18 cellular contexts compared by ENCODE assay signal in the genomic region with DNA sequence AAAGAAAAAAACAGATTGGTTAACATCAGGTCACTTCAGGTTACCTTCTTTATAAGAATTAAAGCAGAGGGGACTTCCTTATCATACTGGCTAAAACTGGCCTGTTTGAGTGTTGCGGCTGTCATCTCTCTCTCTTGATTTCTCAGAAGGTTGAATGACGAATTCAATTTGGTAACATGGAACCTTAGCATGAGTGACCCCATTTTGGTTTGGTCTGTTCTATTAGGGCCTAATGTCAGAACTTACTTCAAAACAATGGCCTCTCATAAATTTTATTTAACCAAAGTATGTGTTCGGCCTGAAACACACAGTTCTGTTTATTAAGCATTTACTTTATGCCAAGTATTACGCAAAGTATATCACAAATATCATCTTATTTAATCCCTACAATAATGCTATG.
DNase-seq lines count a peak whose midpoint lies in the region; ATAC-seq, FAIRE-seq and TF ChIP-seq lines count a peak whose summit lies in the region.
"Had no signal": no experiment of that assay in that cellular context is flagged by ENCODE, and none has a peak within 500 bp of the region (broad histone marks: within the 10 kb centered on the region; RNA-seq: fewer than 3 reads in every experiment).

No MANE protein-coding gene starts in this region.

- H3K9me3 Mint-ChIP-seq in GM23338, result peaks cover 15% of the 10 kb centered on the region; the same call in 2 of the 3 replicates
- H3K9me3 Mint-ChIP-seq: CD4-positive, CD25-positive, alpha-beta regulatory T cell had no signal

- H3K79me2 ChIP-seq in GM23338 (replicated peaks; ENCODE audit: insufficient read depth), result no peaks in the 10 kb centered on the region
- no peaks in the 10 kb centered on the region for H3K79me2 ChIP-seq in GM12878 (ENCODE audit: control insufficient read depth, insufficient read depth, low read length)

- H3K9me2 ChIP-seq in GM23338 (ENCODE audit: insufficient read depth), result no peaks in the 10 kb centered on the region

- intact Hi-C loops in GM12878 (cut with micrococcal nuclease; ENCODE audit: unreplicated experiment), result loop anchor here (10.0 kb wide), 2 partner anchors 200 to 230 kb away; a partner anchor contains a TSS
- intact Hi-C loops in mucosa of descending colon (cut with DNase I, micrococcal nuclease), result loop anchor here in 1 of 2 donors (10.0 kb wide), 1 partner anchor 110 kb away; no protein-coding TSS in a partner anchor
- intact Hi-C loops in sigmoid colon (cut with DNase I), result loop anchor here (2.0 to 10.0 kb wide), 2 partner anchors 120 to 230 kb away; no protein-coding TSS in a partner anchor

- H3K27ac ChIP-seq in GM23338 (ENCODE audit: low read depth) (0 out of 2 replicates have a peak overlapping the region, but pooled peaks have one; percentile 92), GM12878 (ENCODE audit: control insufficient read depth, insufficient read depth) (no peak overlapping the region), sigmoid colon (no peak overlapping the region)
- H3K27ac ChIP-seq: GM23248 had no signal

- no peak for ATAC-seq in GM23338
- ATAC-seq in GM12878, result no peak
- ATAC-seq in mucosa of descending colon, result peak; percentile 47
- ATAC-seq: HepG2 had no signal

- FAIRE-seq in H54 (lab: Jason Lieb, UNC) (peak; percentile 20), GM12878 (lab: Jason Lieb, UNC) (no peak)
- FAIRE-seq: HTR-8/SVneo had no signal

- TF ChIP-seq EP300 in GM12878 (IDR thresholded peaks at IDR 0.05; ENCODE audit: borderline replicate concordance in 1 of 2, control insufficient read depth in 1 of 2, low read depth in 2 of 2, low read length in 2 of 2), result no peak
- no peak for TF ChIP-seq EP300 in sigmoid colon (IDR thresholded peaks at IDR 0.05)

- H3F3A ChIP-seq in GM23338 (replicated peaks; ENCODE audit: low read depth), result no peaks in the 10 kb centered on the region

- RAD21 ChIA-PET in GM12878 (lab: Charles Lee; ENCODE audit: unreplicated experiment), result no interaction called here

- in situ Hi-C loops in GM12878 (cut with MboI), result loop anchor here (5.0 to 10.0 kb wide), 2 partner anchors 107 to 530 kb away; no protein-coding TSS in a partner anchor

- peaks cover 3% of the 10 kb centered on the region for H3K27me3 Mint-ChIP-seq in GM23338 (ENCODE audit: insufficient read depth, low read depth, poor library complexity)

- no peak overlapping the region for H3K9ac ChIP-seq in GM12878 (ENCODE audit: control insufficient read depth, insufficient read depth, low read length)
- H3K9ac ChIP-seq: GM23248 had no signal

- no peak for DNase-seq in GM23338 (ENCODE audit: low spot score)
- DNase-seq in H54 (ENCODE audit: insufficient read length, low spot score), result no peak
- no peak for DNase-seq in GM12878 (ENCODE audit: low read depth, low spot score)
- no peak for DNase-seq in mucosa of descending colon
- DNase-seq in stimulated activated CD4-positive, alpha-beta T cell treated with anti-CD3 and anti-CD28 coated beads, Interleukin-2, amount 100 ng/mL, for 24 hours, result no peak
- no peak for DNase-seq in sigmoid colon
- DNase-seq: BE2C; C1 segment of cervical spinal cord; CD8-positive, alpha-beta memory T cell; DMS79 treated with DMSO at 0.1 percent for 48 hours; GF-D8; H9; KG1 had no signal

- SMC1A ChIA-PET in GM12878 (lab: Charles Lee; ENCODE audit: uncharacterized antibody, unreplicated experiment), result no interaction called here

- H3K36me3 ChIP-seq in GM23338 (ENCODE audit: insufficient read depth), result no peaks in the 10 kb centered on the region
- no peaks in the 10 kb centered on the region for H3K36me3 ChIP-seq in GM12878 (ENCODE audit: control insufficient read depth in 2 of 2, insufficient read depth in 2 of 2, low read length in 1 of 2)
- H3K36me3 ChIP-seq in mucosa of descending colon (ENCODE audit: low read depth), result no peaks in the 10 kb centered on the region
- no peaks in the 10 kb centered on the region for H3K36me3 ChIP-seq in sigmoid colon
- H3K36me3 ChIP-seq: BE2C had no signal

- TF ChIP-seq POLR2A in H54 (IDR thresholded peaks at IDR 0.05; ENCODE audit: low read depth, low read length), result no peak
- no peak for TF ChIP-seq POLR2A in GM12878 (IDR thresholded peaks at IDR 0.05; ENCODE audit: low read depth, low read length)
- TF ChIP-seq POLR2A in sigmoid colon (IDR thresholded peaks at IDR 0.05), result no peak

- H3K36me3 Mint-ChIP-seq in GM23338 (ENCODE audit: low read depth), result peaks cover 13% of the 10 kb centered on the region; the same call in 2 of the 3 replicates
- H3K36me3 Mint-ChIP-seq: CD4-positive, CD25-positive, alpha-beta regulatory T cell; CD8-positive, alpha-beta memory T cell; IgD-negative memory B cell had no signal

- H3K9me3 ChIP-seq in GM12878 (replicated peaks; ENCODE audit: control insufficient read depth, insufficient read depth, low read length), result peaks cover 9% of the 10 kb centered on the region
- H3K9me3 ChIP-seq in mucosa of descending colon, result no peaks in the 10 kb centered on the region
- no peaks in the 10 kb centered on the region for H3K9me3 ChIP-seq in sigmoid colon
- H3K9me3 ChIP-seq: BE2C had no signal

- H4K20me1 ChIP-seq in GM23338 (replicated peaks; ENCODE audit: insufficient read depth) (no peaks in the 10 kb centered on the region), GM12878 (ENCODE audit: control insufficient read depth, insufficient read depth) (no peaks in the 10 kb centered on the region)

- WGBS in GM12878 (ENCODE audit: insufficient coverage, insufficient replicate concordance, low lambda C conversion rate, missing lambda C conversion rate), result 95% methylated on average over 4 of the region's 4 CpGs
- WGBS in sigmoid colon, 2 donors, result 84 to 90% methylated on average over 4 of the region's 4 CpGs

- POLR2A ChIA-PET in GM12878 (lab: Charles Lee), result no interaction called here

- H3K4me2 ChIP-seq in GM23338 (no peak overlapping the region), GM12878 (ENCODE audit: control insufficient read depth, insufficient read depth) (no peak overlapping the region)

- H3K4me3 Mint-ChIP-seq in GM23338, result no peak overlapping the region
- H3K4me3 Mint-ChIP-seq: CD4-positive, CD25-positive, alpha-beta regulatory T cell; CD8-positive, alpha-beta memory T cell; H9; IgD-negative memory B cell had no signal

- H3K4me3 ChIP-seq in GM23338, result no peak overlapping the region
- no peak overlapping the region for H3K4me3 ChIP-seq in GM12878
- no peak overlapping the region for H3K4me3 ChIP-seq in mucosa of descending colon
- H3K4me3 ChIP-seq in sigmoid colon, result no peak overlapping the region
- H3K4me3 ChIP-seq: GM23248 had no signal

- H3K4me1 Mint-ChIP-seq in GM23338, result peaks cover 44% of the 10 kb centered on the region

- BruUV-seq in GM12878 (replicated peaks; lab: Mats Ljungman, UMichigan), result no TSS peak

- H2AFZ ChIP-seq in GM23338, result no peak overlapping the region
- H2AFZ ChIP-seq in GM12878 (ENCODE audit: control insufficient read depth, low read depth, low read length), result no peak overlapping the region
- H2AFZ ChIP-seq: GM23248 had no signal

- TF ChIP-seq RAD21 in GM12878 (IDR thresholded peaks at IDR 0.05; ENCODE audit: insufficient read depth, low read depth, low read length), result no peak

- no peak overlapping the region for H3K27ac Mint-ChIP-seq in GM23338
- H3K27ac Mint-ChIP-seq: CD4-positive, CD25-positive, alpha-beta regulatory T cell; CD8-positive, alpha-beta memory T cell; IgD-negative memory B cell had no signal

- H3K4me1 ChIP-seq in GM23338 (ENCODE audit: insufficient read depth), result peaks cover 42% of the 10 kb centered on the region
- H3K4me1 ChIP-seq in GM12878 (ENCODE audit: control insufficient read depth, insufficient read depth, low read length), result peaks cover 21% of the 10 kb centered on the region
- no peaks in the 10 kb centered on the region for H3K4me1 ChIP-seq in mucosa of descending colon (ENCODE audit: low read depth)
- H3K4me1 ChIP-seq in sigmoid colon, result no peaks in the 10 kb centered on the region
- H3K4me1 ChIP-seq: BE2C had no signal

- H3K27me3 ChIP-seq in GM23338 (ENCODE audit: insufficient read depth) (no peaks in the 10 kb centered on the region), GM12878 (replicated peaks in 1 of 2; ENCODE audit: control insufficient read depth in 2 of 2, insufficient read depth in 2 of 2, low read length in 1 of 2) (no peaks in the 10 kb centered on the region; a peak in 1 of 4 replicates), sigmoid colon (no peaks in the 10 kb centered on the region)
- H3K27me3 ChIP-seq: BE2C had no signal

- TF ChIP-seq CTCF in GM23338 (conservative IDR thresholded peaks at IDR 0.05; ENCODE audit: low read depth in 2 of 2) (no peak), GM12878 (IDR thresholded peaks at IDR 0.05 in 2 of 3, conservative IDR thresholded peaks at IDR 0.05 in 1 of 3; ENCODE audit: control insufficient read depth in 2 of 3, extremely low read depth in 1 of 3, insufficient read depth in 1 of 3, low read depth in 3 of 3, low read length in 3 of 3) (no peak), mucosa of descending colon (IDR thresholded peaks at IDR 0.05) (no peak), sigmoid colon (IDR thresholded peaks at IDR 0.05) (no peak)

- CTCF ChIA-PET in GM12878 (lab: Yijun Ruan, JAX), result no interaction called here

TF ChIP-seq in GM23338, 12 proteins besides CTCF, POLR2A, EP300 and RAD21 (continues in another document):
- TF ChIP-seq ZNF114 (CRISPR knock-in tag; IDR thresholded peaks at IDR 0.05), result no peak
- TF ChIP-seq STAT1 (IDR thresholded peaks at IDR 0.05; ENCODE audit: unreplicated experiment), result no peak
- no peak for TF ChIP-seq JUNB (IDR thresholded peaks at IDR 0.05; ENCODE audit: unreplicated experiment)
